17 cellular contexts compared by ENCODE assay signal in the genomic region with DNA sequence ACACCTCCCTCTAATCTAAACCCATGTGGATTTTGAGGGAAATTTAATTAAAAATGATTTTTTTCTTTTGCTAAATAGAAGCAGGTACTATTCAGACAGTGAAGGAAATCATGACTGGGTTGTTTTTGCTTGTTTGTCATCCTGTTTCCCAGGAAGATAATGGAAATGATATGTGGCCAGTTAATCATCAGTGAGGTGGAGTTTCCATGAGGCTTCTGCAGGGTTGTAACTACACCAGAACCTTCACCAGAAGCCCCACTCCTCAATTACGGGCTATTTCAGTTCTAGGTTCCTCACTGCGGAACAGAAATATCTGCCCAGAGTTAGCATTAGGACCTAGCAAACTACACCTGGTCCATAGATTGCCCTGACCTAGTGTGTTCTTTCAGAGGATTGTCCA.
DNase-seq lines count a peak whose midpoint lies in the region; ATAC-seq, FAIRE-seq and TF ChIP-seq lines count a peak whose summit lies in the region.
"Had no signal": no experiment of that assay in that cellular context is flagged by ENCODE, and none has a peak within 500 bp of the region (broad histone marks: within the 10 kb centered on the region; RNA-seq: fewer than 3 reads in every experiment).

No MANE protein-coding gene starts in this region.

- no peak overlapping the region for H3K27ac Mint-ChIP-seq in activated T-helper 17 cell treated with anti-CD3 and anti-CD28 coated beads, Interleukin-2, amount 50 U/mL, for 72 hours
- H3K27ac Mint-ChIP-seq in nephron: peak overlapping the region in 2 of 3 experiments; percentile 56

- no peak overlapping the region for H3K4me3 ChIP-seq in endothelial cell of umbilical vein (replicated peaks in 1 of 3; ENCODE audit: insufficient read depth in 1 of 3, low read depth in 1 of 3, low read length in 3 of 3)
- H3K4me3 ChIP-seq in BE2C (ENCODE audit: low read depth, low read length): no peak overlapping the region

- POLR2A ChIA-PET in endothelial cell of umbilical vein (lab: Charles Lee): interaction anchor here (1.9 kb wide), 1 partner anchor 452 kb away, joined by 3 read pairs; the partner anchor contains the start of gene TRIM13

- H3K36me3 Mint-ChIP-seq in activated T-helper 17 cell treated with anti-CD3 and anti-CD28 coated beads, Interleukin-2, amount 50 U/mL, for 72 hours (ENCODE audit: low read depth): no peaks in the 10 kb centered on the region
- H3K36me3 Mint-ChIP-seq in nephron (ENCODE audit: low read depth): no peaks in the 10 kb centered on the region
- H3K36me3 Mint-ChIP-seq: IgD-negative memory B cell had no signal

- no peaks in the 10 kb centered on the region for H3K4me1 Mint-ChIP-seq in activated T-helper 17 cell treated with anti-CD3 and anti-CD28 coated beads, Interleukin-2, amount 50 U/mL, for 72 hours
- H3K4me1 Mint-ChIP-seq in nephron: peaks cover 60% of the 10 kb centered on the region
- H3K4me1 Mint-ChIP-seq: IgD-negative memory B cell had no signal

- no peak overlapping the region for H3K4me2 ChIP-seq in endothelial cell of umbilical vein (ENCODE audit: insufficient read depth, low read length)

- H3K4me3 Mint-ChIP-seq in activated T-helper 17 cell treated with anti-CD3 and anti-CD28 coated beads, Interleukin-2, amount 50 U/mL, for 72 hours: no peak overlapping the region
- no peak overlapping the region for H3K4me3 Mint-ChIP-seq in nephron
- H3K4me3 Mint-ChIP-seq: IgD-negative memory B cell had no signal

- no peaks in the 10 kb centered on the region for H3K27me3 ChIP-seq in endothelial cell of umbilical vein (ENCODE audit: control insufficient read depth in 2 of 2, insufficient read depth in 2 of 2, low read length in 2 of 2)
- H3K27me3 ChIP-seq in BE2C: no peaks in the 10 kb centered on the region

- no peak overlapping the region for H2AFZ ChIP-seq in endothelial cell of umbilical vein (ENCODE audit: low read depth, low read length)

- H3K9ac ChIP-seq in endothelial cell of umbilical vein (replicated peaks; ENCODE audit: extremely low read depth, insufficient read depth, low read length): peak overlapping the region; percentile 31

- dilution Hi-C loops in endothelial cell of umbilical vein (cut with MboI; ENCODE audit: extremely low pct_ligation_motif_present, low sequenced_read_pairs): no loop called here

- no peak for TF ChIP-seq POLR2A in endothelial cell of umbilical vein (IDR thresholded peaks at IDR 0.05; ENCODE audit: low read depth, low read length)

- H3K27ac ChIP-seq in endothelial cell of umbilical vein (ENCODE audit: insufficient read depth, low read depth, low read length): peak overlapping the region; percentile 94

- CTCF ChIA-PET in endothelial cell of umbilical vein (lab: Charles Lee): interaction anchor here (0.7 to 1.2 kb wide), 3 partner anchors 10 to 350 kb away, joined by 4 to 5 read pairs (median 4); no protein-coding TSS in a partner anchor

- TF ChIP-seq CTCF in endothelial cell of umbilical vein (IDR thresholded peaks at IDR 0.05; ENCODE audit: extremely low read depth in 1 of 2, insufficient read depth in 1 of 2, low read depth in 1 of 2, low read length in 2 of 2): no peak
- no peak for TF ChIP-seq CTCF in nephron (IDR thresholded peaks at IDR 0.05; ENCODE audit: unreplicated experiment in 3 of 3)
- no peak for TF ChIP-seq CTCF in BE2C (IDR thresholded peaks at IDR 0.05; ENCODE audit: low read depth, low read length)

- H3K36me3 ChIP-seq in endothelial cell of umbilical vein (ENCODE audit: control insufficient read depth in 2 of 2, extremely low read depth in 1 of 2, insufficient read depth in 2 of 2, low read length in 2 of 2) (no peaks in the 10 kb centered on the region), BE2C (no peaks in the 10 kb centered on the region)

- peak; percentile 47 for DNase-seq in M059J (ENCODE audit: low read depth)
- peak; percentile 72 for DNase-seq in endothelial cell of umbilical vein (ENCODE audit: low read depth, low spot score)
- DNase-seq in NAMALWA (ENCODE audit: low spot score): no peak
- DNase-seq in NCI-H2171 (lab: John Stamatoyannopoulos, UW): no peak
- DNase-seq in BE2C: no peak
- DNase-seq in foreskin melanocyte: no peak
- DNase-seq: ACHN; DND-41; GOT3; NCI-H2081 treated with DMSO at 0.1 percent for 48 hours; NCI-H748 treated with DMSO at 0.1 percent for 48 hours; NK-92 treated with Interleukin-12 subunit alpha and Interleukin-12 subunit beta, amount 100 ng/mL, for 24 hours had no signal

- intact Hi-C loops in endothelial cell of umbilical vein (cut with micrococcal nuclease): loop anchor here (2.0 to 10.0 kb wide), 3 partner anchors 79 to 325 kb away; no protein-coding TSS in a partner anchor

- peak; percentile 53 for ATAC-seq in activated T-helper 17 cell treated with anti-CD3 and anti-CD28 coated beads, Interleukin-2, amount 50 U/mL, for 72 hours (replicated peaks)
- ATAC-seq: Right ventricle myocardium inferior had no signal

- no peaks in the 10 kb centered on the region for H3K27me3 Mint-ChIP-seq in activated T-helper 17 cell treated with anti-CD3 and anti-CD28 coated beads, Interleukin-2, amount 50 U/mL, for 72 hours
- peaks cover 3% of the 10 kb centered on the region for H3K27me3 Mint-ChIP-seq in nephron (ENCODE audit: low read depth)
- H3K27me3 Mint-ChIP-seq: IgD-negative memory B cell had no signal

- no TSS peak for BruUV-seq in endothelial cell of umbilical vein (replicated peaks; lab: Mats Ljungman, UMichigan)

- no peak for FAIRE-seq in endothelial cell of umbilical vein (lab: Jason Lieb, UNC)
- FAIRE-seq: RCC 7860 had no signal

- H3K9me1 ChIP-seq in endothelial cell of umbilical vein (replicated peaks; ENCODE audit: control insufficient read depth, extremely low read depth, insufficient read depth, low read length): no peaks in the 10 kb centered on the region

- H4K20me1 ChIP-seq in endothelial cell of umbilical vein (replicated peaks; ENCODE audit: control insufficient read depth, extremely low read depth, insufficient read depth, low read length): no peaks in the 10 kb centered on the region

- H3K79me2 ChIP-seq in endothelial cell of umbilical vein (ENCODE audit: control insufficient read depth, insufficient read depth, low read length): no peaks in the 10 kb centered on the region

- H3K4me1 ChIP-seq in endothelial cell of umbilical vein (ENCODE audit: control insufficient read depth, extremely low read depth, insufficient read depth, low read length) (peaks cover 22% of the 10 kb centered on the region), BE2C (no peaks in the 10 kb centered on the region)

- no peaks in the 10 kb centered on the region for H3K9me3 Mint-ChIP-seq in activated T-helper 17 cell treated with anti-CD3 and anti-CD28 coated beads, Interleukin-2, amount 50 U/mL, for 72 hours
- H3K9me3 Mint-ChIP-seq in nephron: no peaks in the 10 kb centered on the region
- H3K9me3 Mint-ChIP-seq: IgD-negative memory B cell had no signal

- H3K9me3 ChIP-seq in endothelial cell of umbilical vein (replicated peaks; ENCODE audit: control insufficient read depth, insufficient read depth, low read length) (no peaks in the 10 kb centered on the region), BE2C (no peaks in the 10 kb centered on the region)

TF ChIP-seq in endothelial cell of umbilical vein, 7 proteins besides CTCF, POLR2A, EP300 and RAD21:
- TF ChIP-seq MAX (IDR thresholded peaks at IDR 0.05; ENCODE audit: insufficient read depth, insufficient read length) (no peak), GATA2 (IDR thresholded peaks at IDR 0.05; ENCODE audit: insufficient read depth, insufficient read length, low read depth, low read length) (peak; percentile 41), EZH2 (IDR thresholded peaks at IDR 0.05; ENCODE audit: borderline replicate concordance, low read depth, low read length, severe bottlenecking) (no peak), MYC (IDR thresholded peaks at IDR 0.05; ENCODE audit: low read depth, low read length) (no peak), FOS (IDR thresholded peaks at IDR 0.05; ENCODE audit: borderline replicate concordance, insufficient read depth, low read length) (peak; percentile 40), POLR2AphosphoS5 (IDR thresholded peaks at IDR 0.05; ENCODE audit: insufficient read depth, low read depth, low read length) (no peak), JUN (IDR thresholded peaks at IDR 0.05; ENCODE audit: borderline replicate concordance, insufficient read depth, insufficient read length, low read depth) (peak; percentile 67)

Comparison
In these comparisons a context has a peak if more than half of its experiments do, and no peak if none do; other contexts are left out.
1. DNase-seq: peak in M059J (single experiment) and endothelial cell of umbilical vein (single experiment); none in NAMALWA (single experiment), NCI-H2171 (single experiment), BE2C (single experiment) and foreskin melanocyte (single experiment).